ENCODE assay signal across 24 cellular contexts in genomic region chr9:26755476-26755875, GRCh38.
DNase-seq lines count a peak whose midpoint lies in the region; ATAC-seq, FAIRE-seq and TF ChIP-seq lines count a peak whose summit lies in the region.
"Had no signal": no experiment of that assay in that cellular context is flagged by ENCODE, and none has a peak within 500 bp of the region (broad histone marks: within the 10 kb centered on the region; RNA-seq: fewer than 3 reads in every experiment).

No MANE protein-coding gene starts in this region.

- H3F3A ChIP-seq in GM23338 (replicated peaks; ENCODE audit: low read depth), result no peaks in the 10 kb centered on the region

- H3K9ac ChIP-seq in adipocyte (ENCODE audit: low read length), result peak overlapping the region; percentile 58
- no peak overlapping the region for H3K9ac ChIP-seq in kidney (ENCODE audit: low read length in 2 of 2)

- H3K4me1 Mint-ChIP-seq in GM23338, result peaks cover 36% of the 10 kb centered on the region
- H3K4me1 Mint-ChIP-seq: CD4-positive, alpha-beta memory T cell had no signal

- H3K4me2 ChIP-seq in GM23338, result no peak overlapping the region

- H3K9me2 ChIP-seq in GM23338 (ENCODE audit: insufficient read depth), result peaks cover 19% of the 10 kb centered on the region

- no peaks in the 10 kb centered on the region for H3K9me3 ChIP-seq in adipocyte (ENCODE audit: control insufficient read depth, low read length)
- no peaks in the 10 kb centered on the region for H3K9me3 ChIP-seq in kidney (ENCODE audit: control insufficient read depth in 1 of 2, low read length in 2 of 2)
- no peaks in the 10 kb centered on the region for H3K9me3 ChIP-seq in neuron (ENCODE audit: low read length)

- H3K4me3 ChIP-seq in GM23338 (no peak overlapping the region), adipocyte (ENCODE audit: low read length) (peak overlapping the region; percentile 14), kidney (ENCODE audit: low read length in 2 of 2) (no peak overlapping the region), neuron (ENCODE audit: low read length) (no peak overlapping the region), H7 (ENCODE audit: insufficient read depth, low read depth, low read length) (no peak overlapping the region)

- peaks cover 2% of the 10 kb centered on the region for H3K27me3 Mint-ChIP-seq in GM23338 (ENCODE audit: insufficient read depth, low read depth, poor library complexity)

- H3K79me2 ChIP-seq in GM23338 (replicated peaks; ENCODE audit: insufficient read depth), result no peaks in the 10 kb centered on the region

- ATAC-seq in GM23338, result no peak

- no peak overlapping the region for H3K4me3 Mint-ChIP-seq in GM23338
- H3K4me3 Mint-ChIP-seq: CD4-positive, alpha-beta memory T cell; H9 had no signal

- H3K27ac Mint-ChIP-seq in GM23338, result no peak overlapping the region
- H3K27ac Mint-ChIP-seq: CD4-positive, alpha-beta memory T cell had no signal

- H3K27me3 ChIP-seq in GM23338 (ENCODE audit: insufficient read depth) (no peaks in the 10 kb centered on the region), adipocyte (replicated peaks; ENCODE audit: control insufficient read depth, insufficient read depth, low read length) (no peaks in the 10 kb centered on the region), neuron (ENCODE audit: insufficient read depth, low read length) (no peaks in the 10 kb centered on the region), H7 (ENCODE audit: control insufficient read depth, insufficient read depth, low read length) (no peaks in the 10 kb centered on the region)

- intact Hi-C loops in kidney (cut with DNase I), result no loop called here

- H4K20me1 ChIP-seq in GM23338 (replicated peaks; ENCODE audit: insufficient read depth), result no peaks in the 10 kb centered on the region

- TF ChIP-seq CTCF in GM23338 (conservative IDR thresholded peaks at IDR 0.05; ENCODE audit: low read depth in 2 of 2) (no peak), kidney (IDR thresholded peaks at IDR 0.05; ENCODE audit: borderline replicate concordance, extremely low read depth, insufficient read depth) (no peak)

- H2AFZ ChIP-seq in GM23338, result peak overlapping the region; percentile 30; the same call in 1 of the 2 replicates
- H2AFZ ChIP-seq in neuron (ENCODE audit: low read depth, low read length), result peak overlapping the region; percentile 2

- peak; percentile 3 for FAIRE-seq in kidney (lab: Jason Lieb, UNC)
- FAIRE-seq: GM12891 had no signal

- DNase-seq in GM23338 (ENCODE audit: low spot score), result no peak
- no peak for DNase-seq in adipocyte (ENCODE audit: low read depth)
- DNase-seq in kidney, result no peak
- no peak for DNase-seq in midbrain (lab: John Stamatoyannopoulos, UW)
- DNase-seq in globus pallidus (ENCODE audit: low spot score), result no peak
- no peak for DNase-seq in H7
- DNase-seq: C1 segment of cervical spinal cord; CD4-positive, alpha-beta memory T cell; COR-L47; DMS79; EL; GF-D8; H9; KBM-7; MV-4-11; NCI-H1105; NCI-H1436 treated with DMSO at 0.1 percent for 48 hours; NCI-H1930; NCI-H2107; NCI-H526 treated with DMSO at 0.1 percent for 48 hours; SHP77 had no signal

- no peaks in the 10 kb centered on the region for H3K36me3 Mint-ChIP-seq in GM23338 (ENCODE audit: low read depth)
- H3K36me3 Mint-ChIP-seq: CD4-positive, alpha-beta memory T cell had no signal

- peaks cover 36% of the 10 kb centered on the region for H3K4me1 ChIP-seq in GM23338 (ENCODE audit: insufficient read depth)
- peaks cover 19% of the 10 kb centered on the region for H3K4me1 ChIP-seq in adipocyte (ENCODE audit: control insufficient read depth, insufficient read depth, low read length)
- H3K4me1 ChIP-seq in kidney (ENCODE audit: control insufficient read depth in 1 of 2, insufficient read depth in 1 of 2, low read depth in 1 of 2, low read length in 2 of 2), result peaks cover 0 to 5% of the 10 kb centered on the region in 2 donors
- peaks cover 22% of the 10 kb centered on the region for H3K4me1 ChIP-seq in neuron (ENCODE audit: insufficient read depth, low read length)

- no peaks in the 10 kb centered on the region; the same call in 2 of the 3 replicates for H3K9me3 Mint-ChIP-seq in GM23338
- H3K9me3 Mint-ChIP-seq: CD4-positive, alpha-beta memory T cell; H9 had no signal

- no peak overlapping the region for H3K27ac ChIP-seq in GM23338 (ENCODE audit: low read depth)
- H3K27ac ChIP-seq in kidney (ENCODE audit: low read depth in 2 of 2, low read length in 2 of 2), result no peak overlapping the region
- H3K27ac ChIP-seq: RWPE1 had no signal

- H3K36me3 ChIP-seq in GM23338 (ENCODE audit: insufficient read depth) (no peaks in the 10 kb centered on the region), adipocyte (ENCODE audit: control insufficient read depth, insufficient read depth, low read length, severe bottlenecking) (no peaks in the 10 kb centered on the region), kidney (ENCODE audit: control insufficient read depth in 1 of 2, insufficient read depth in 2 of 2, low read length in 2 of 2) (no peaks in the 10 kb centered on the region), neuron (ENCODE audit: insufficient read depth, low read length) (no peaks in the 10 kb centered on the region), H7 (replicated peaks; ENCODE audit: control insufficient read depth, insufficient read depth, low read length) (no peaks in the 10 kb centered on the region)

TF ChIP-seq in GM23338, 12 proteins besides CTCF, POLR2A, EP300 and RAD21:
- TF ChIP-seq NANOG (IDR thresholded peaks at IDR 0.05; ENCODE audit: borderline replicate concordance) (no peak), ZNF331 (CRISPR knock-in tag; IDR thresholded peaks at IDR 0.05; ENCODE audit: low read depth) (no peak)
